17 cellular contexts compared by ENCODE assay signal in genomic region chr2:190876641-190877040, GRCh38. TPM values are rescaled to one million over a fixed set of nuclear protein-coding genes. Genes with fewer than 3 reads are reported as not detected.
A peak's percentile ranks its signal among the peaks of the same experiment; 100 is the strongest.
DNase-seq lines count a peak whose midpoint lies in the region; ATAC-seq, FAIRE-seq and TF ChIP-seq lines count a peak whose summit lies in the region.
"Had no signal": no experiment of that assay in that cellular context is flagged by ENCODE, and none has a peak within 500 bp of the region (broad histone marks: within the 10 kb centered on the region; RNA-seq: fewer than 3 reads in every experiment).

No MANE protein-coding gene starts in this region.

- H3K4me3 ChIP-seq in ascending aorta = no peak overlapping the region
- H3K4me3 ChIP-seq: HAP-1 had no signal

- H3K27ac ChIP-seq in ascending aorta = peak overlapping the region; percentile 7 to 98

- intact Hi-C loops in ascending aorta (cut with DNase I) = no loop called here

- H3K27me3 ChIP-seq in ascending aorta = no peaks in the 10 kb centered on the region

- ATAC-seq in GM21576 (IDR thresholded peaks at IDR 0.05; ENCODE audit: unreplicated experiment) (no peak), HG02870 (IDR thresholded peaks at IDR 0.05; ENCODE audit: unreplicated experiment) (no peak)

- H3K9me3 ChIP-seq in ascending aorta = no peaks in the 10 kb centered on the region
- H3K9me3 ChIP-seq: HAP-1 had no signal

- peaks cover 0 to 25% of the 10 kb centered on the region in 2 donors for H3K4me1 ChIP-seq in ascending aorta

- TF ChIP-seq CTCF in ascending aorta (IDR thresholded peaks at IDR 0.05) = no peak

- H3K36me3 ChIP-seq in ascending aorta = no peaks in the 10 kb centered on the region
- H3K36me3 ChIP-seq: HAP-1 had no signal

- DNase-seq in RCC 7860 (ENCODE audit: low spot score) (no peak), ascending aorta (ENCODE audit: low spot score in 2 of 2) (no peak), midbrain (lab: John Stamatoyannopoulos, UW) (no peak)
- DNase-seq: C1 segment of cervical spinal cord, Calu3, COR-L47, DMS53, DMS79 treated with DMSO at 0.1 percent for 48 hours, GOT3, HFFc6 had no signal

- peak; percentile 32 for FAIRE-seq in RCC 7860 (lab: Jason Lieb, UNC)
- FAIRE-seq in islet of Langerhans (lab: Jason Lieb, UNC) = peak; percentile 9
- FAIRE-seq: GM12892, GM19239, H54 had no signal

RNA-seq across cellular contexts. Expression of gene GLS, which starts 4.0 kb away (rescaled TPM):
- 132 TPM for total RNA-seq in ascending aorta
